In the genomic region with DNA sequence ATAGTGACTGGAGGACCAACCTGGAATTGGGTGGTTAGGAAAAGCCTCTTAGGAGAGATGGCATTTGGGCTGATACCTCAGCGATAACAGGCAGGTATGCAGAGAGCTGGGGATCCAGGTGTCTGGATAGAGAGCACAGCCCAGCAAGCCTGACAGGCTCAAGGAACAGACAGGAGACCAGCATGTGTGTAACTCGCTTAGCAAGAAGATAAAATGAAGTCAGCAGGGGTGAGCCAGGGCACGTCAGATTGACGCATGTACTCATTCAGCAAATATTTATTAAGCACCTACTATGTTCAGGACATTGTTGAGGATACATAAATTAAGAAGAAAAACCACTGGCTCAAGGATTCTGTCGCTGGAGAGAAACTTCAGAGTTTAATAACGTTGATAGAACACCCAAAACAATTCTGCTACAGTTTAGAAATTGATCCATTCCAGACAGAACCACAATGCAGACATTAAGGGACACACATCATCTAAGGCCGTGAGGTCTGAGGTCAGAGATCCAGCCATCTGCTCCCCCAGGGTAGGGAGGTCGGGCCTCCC, we compare ENCODE assay signal across 8 cellular contexts. TPM values are rescaled to one million over a fixed set of nuclear protein-coding genes. Genes with fewer than 3 reads are reported as not detected.
DNase-seq lines count a peak whose midpoint lies in the region; ATAC-seq and TF ChIP-seq lines count a peak whose summit lies in the region.

No MANE protein-coding gene starts in this region.

- no peak for DNase-seq in activated T-cell treated with anti-CD3 and anti-CD28 coated beads, Interleukin-2, amount 50 U/mL, for 24 hours
- DNase-seq in activated T-cell treated with anti-CD3 and anti-CD28 coated beads, Interleukin-2, amount 50 U/mL, for 1 hour: no peak
- DNase-seq in activated naive CD8-positive, alpha-beta T cell treated with anti-CD3 and anti-CD28 coated beads for 36 hours: no peak
- DNase-seq in islet precursor cell (peak; percentile 72), testis (no peak), OCI-M1 (lab: John Stamatoyannopoulos, UW) (no peak), NCI-H2196 (lab: John Stamatoyannopoulos, UW; ENCODE audit: unreplicated experiment) (no peak)

- ATAC-seq in GM19395 (IDR thresholded peaks at IDR 0.05; ENCODE audit: unreplicated experiment): no peak

- TF ChIP-seq CTCF in testis (IDR thresholded peaks at IDR 0.05): no peak

- H3K4me3 ChIP-seq in testis: peak overlapping the region; percentile 75 to 92

- H3K27ac Mint-ChIP-seq in activated T-cell treated with anti-CD3 and anti-CD28 coated beads, Interleukin-2, amount 50 U/mL, for 24 hours: peak overlapping the region; percentile 85
- peak overlapping the region; percentile 92 for H3K27ac Mint-ChIP-seq in activated naive CD8-positive, alpha-beta T cell treated with anti-CD3 and anti-CD28 coated beads for 36 hours

- H3K27ac ChIP-seq in testis: peak overlapping the region; percentile 95 to 97

- H3K4me1 Mint-ChIP-seq in activated T-cell treated with anti-CD3 and anti-CD28 coated beads, Interleukin-2, amount 50 U/mL, for 24 hours (ENCODE audit: low read depth): peaks cover 55% of the 10 kb centered on the region
- peaks cover 63% of the 10 kb centered on the region for H3K4me1 Mint-ChIP-seq in activated naive CD8-positive, alpha-beta T cell treated with anti-CD3 and anti-CD28 coated beads for 36 hours

- H3K9me3 ChIP-seq in testis: no peaks in the 10 kb centered on the region

- no peaks in the 10 kb centered on the region for H3K27me3 Mint-ChIP-seq in activated T-cell treated with anti-CD3 and anti-CD28 coated beads, Interleukin-2, amount 50 U/mL, for 24 hours
- no peaks in the 10 kb centered on the region for H3K27me3 Mint-ChIP-seq in activated naive CD8-positive, alpha-beta T cell treated with anti-CD3 and anti-CD28 coated beads for 36 hours

- H3K36me3 ChIP-seq in testis (ENCODE audit: low read depth, missing control alignments): no peaks in the 10 kb centered on the region

- peaks cover 5% of the 10 kb centered on the region for H3K9me3 Mint-ChIP-seq in activated T-cell treated with anti-CD3 and anti-CD28 coated beads, Interleukin-2, amount 50 U/mL, for 24 hours
- H3K9me3 Mint-ChIP-seq in activated naive CD8-positive, alpha-beta T cell treated with anti-CD3 and anti-CD28 coated beads for 36 hours: peaks cover 3% of the 10 kb centered on the region

- 38 to 41% methylated on average over 8 of the region's 8 CpGs for WGBS in testis, 2 donors

- H3K27me3 ChIP-seq in testis: no peaks in the 10 kb centered on the region

- peaks cover 5% of the 10 kb centered on the region for H3K4me1 ChIP-seq in testis

- peak overlapping the region; percentile 69 for H3K4me3 Mint-ChIP-seq in activated T-cell treated with anti-CD3 and anti-CD28 coated beads, Interleukin-2, amount 50 U/mL, for 24 hours
- peak overlapping the region; percentile 81 for H3K4me3 Mint-ChIP-seq in activated naive CD8-positive, alpha-beta T cell treated with anti-CD3 and anti-CD28 coated beads for 36 hours

- no peak for TF ChIP-seq POLR2A in testis (IDR thresholded peaks at IDR 0.05)

- intact Hi-C loops in testis (cut with DNase I; ENCODE audit: low total_unique reads): no loop called here

- H3K36me3 Mint-ChIP-seq in activated T-cell treated with anti-CD3 and anti-CD28 coated beads, Interleukin-2, amount 50 U/mL, for 24 hours (ENCODE audit: low read depth): peaks cover 9% of the 10 kb centered on the region
- peaks cover 17% of the 10 kb centered on the region for H3K36me3 Mint-ChIP-seq in activated naive CD8-positive, alpha-beta T cell treated with anti-CD3 and anti-CD28 coated beads for 36 hours

RNA-seq across cellular contexts. Expression of a gene that starts 1.1 kb away (rescaled TPM):
- total RNA-seq in activated naive CD8-positive, alpha-beta T cell treated with anti-CD3 and anti-CD28 coated beads for 36 hours: 10 to 100 TPM; 22.9 to 23.9 TPM
- 100 to 1,000 TPM; 129 to 158 TPM for total RNA-seq in testis
- polyA plus RNA-seq in testis (ENCODE audit: insufficient read depth, low read depth, low replicate concordance): 112 TPM

Comparison
In these comparisons a context has a peak if more than half of its experiments do, and no peak if none do; other contexts are left out.
1. RNA of a gene that starts 1.1 kb away (total RNA-seq): 129 to 158 TPM in testis; 22.9 to 23.9 TPM in activated naive CD8-positive, alpha-beta T cell treated with anti-CD3 and anti-CD28 coated beads for 36 hours; every median in the first group is over 4 times any median in the second.